ENCODE assay signal across 1 cellular context in genomic region chr6:151043944-151044343, GRCh38.
TF ChIP-seq lines count a peak whose summit lies in the region.

No MANE protein-coding gene starts in this region.

TF ChIP-seq in HepG2, 621 proteins besides CTCF, POLR2A, EP300 and RAD21 (continued from another document):
- no peak for TF ChIP-seq ZNF646 (CRISPR knock-in tag; IDR thresholded peaks at IDR 0.05)
- TF ChIP-seq SP140L (CRISPR knock-in tag; IDR thresholded peaks at IDR 0.05; ENCODE audit: borderline replicate concordance) = no peak
